2 cellular contexts compared by ENCODE assay signal in genomic region chr2:172642301-172643020, GRCh38.
TF ChIP-seq lines count a peak whose summit lies in the region.

No MANE protein-coding gene starts in this region.

TF ChIP-seq in IMR-90, 13 proteins besides CTCF, POLR2A, EP300 and RAD21:
- no peak for TF ChIP-seq NFE2L2 (IDR thresholded peaks at IDR 0.05; ENCODE audit: low read depth, low read length)
- TF ChIP-seq ELK1 (IDR thresholded peaks at IDR 0.05; ENCODE audit: borderline replicate concordance, low read depth, low read length): no peak
- no peak for TF ChIP-seq RFX5 (IDR thresholded peaks at IDR 0.05; ENCODE audit: low read depth, low read length)
- TF ChIP-seq MAFK (IDR thresholded peaks at IDR 0.05; ENCODE audit: low read depth, low read length): no peak
- no peak for TF ChIP-seq RCOR1 (IDR thresholded peaks at IDR 0.05; ENCODE audit: insufficient replicate concordance, low read length)
- no peak for TF ChIP-seq USF2 (IDR thresholded peaks at IDR 0.05; ENCODE audit: low read depth, low read length)
- TF ChIP-seq BHLHE40 (IDR thresholded peaks at IDR 0.05; ENCODE audit: low read depth, low read length): no peak
- TF ChIP-seq MAZ (IDR thresholded peaks at IDR 0.05; ENCODE audit: borderline replicate concordance, low read depth, low read length): no peak
- no peak for TF ChIP-seq SMC3 (IDR thresholded peaks at IDR 0.05; ENCODE audit: low read depth, low read length)
- no peak for TF ChIP-seq CHD1 (IDR thresholded peaks at IDR 0.05; ENCODE audit: low read depth, low read length)
- no peak for TF ChIP-seq CEBPB (IDR thresholded peaks at IDR 0.05; ENCODE audit: low read depth, low read length)
- no peak for TF ChIP-seq MXI1 (IDR thresholded peaks at IDR 0.05; ENCODE audit: borderline replicate concordance, low read depth, low read length)
- no peak for TF ChIP-seq FOS (IDR thresholded peaks at IDR 0.05; ENCODE audit: low read depth, low read length)

TF ChIP-seq in K562, 482 proteins besides CTCF, POLR2A, EP300 and RAD21:
- TF ChIP-seq FIP1L1 (IDR thresholded peaks at IDR 0.05; ENCODE audit: low read depth, low read length, poor library complexity, severe bottlenecking) (no peak), EGR1 (conservative IDR thresholded peaks at IDR 0.05) (peak; percentile 59), ZFP30 (CRISPR knock-in tag; IDR thresholded peaks at IDR 0.05; ENCODE audit: borderline replicate concordance) (no peak)
